In genomic region chr7:100156331-100157068, GRCh38 we compare ENCODE assay signal across 9 cellular contexts. TPM values are rescaled to one million over a fixed set of nuclear protein-coding genes. Genes with fewer than 3 reads are reported as not detected.
DNase-seq lines count a peak whose midpoint lies in the region; ATAC-seq and TF ChIP-seq lines count a peak whose summit lies in the region.
"Had no signal": no experiment of that assay in that cellular context is flagged by ENCODE, and none has a peak within 500 bp of the region (broad histone marks: within the 10 kb centered on the region; RNA-seq: fewer than 3 reads in every experiment).

No MANE protein-coding gene starts in this region.

- H3K4me3 ChIP-seq in BLaER1 treated with 17β-estradiol and CSF1 and Interleukin-3, amounts not matched to agents 10 nM and 100 nM = peak overlapping the region; percentile 80 to 100 (median 94); a peak in 19 of 20 replicates
- H3K4me3 ChIP-seq in mesodermal cell (ENCODE audit: extremely low read depth, insufficient read depth, low read length, poor library complexity, severe bottlenecking) (peak overlapping the region; percentile 88), gastrocnemius medialis (no peak overlapping the region)

- peaks cover 39 to 60% (median 50%) of the 10 kb centered on the region in 11 experiments for H4K20me1 ChIP-seq in BLaER1 treated with 17β-estradiol and CSF1 and Interleukin-3, amounts not matched to agents 10 nM and 100 nM

- intact Hi-C loops in gastrocnemius medialis (cut with DNase I; ENCODE audit: low total_unique reads) = no loop called here

- peaks cover 2% of the 10 kb centered on the region for H3K36me3 Mint-ChIP-seq in IgD-negative memory B cell
- H3K36me3 Mint-ChIP-seq in activated naive CD8-positive, alpha-beta T cell treated with anti-CD3 and anti-CD28 coated beads for 36 hours = peaks cover 18% of the 10 kb centered on the region

- WGBS in mesodermal cell (ENCODE audit: insufficient coverage in 2 of 2), 2 experiments = 86 to 92% methylated on average over 12 to 14 of the region's 16 CpGs

- no peak for TF ChIP-seq POLR2A in gastrocnemius medialis (IDR thresholded peaks at IDR 0.05)

- H3K4me1 ChIP-seq in BLaER1 treated with 17β-estradiol and CSF1 and Interleukin-3, amounts not matched to agents 10 nM and 100 nM = peaks cover 62 to 80% (median 71%) of the 10 kb centered on the region in 10 experiments
- H3K4me1 ChIP-seq in mesodermal cell (ENCODE audit: control insufficient read depth, insufficient read depth, low read length, poor library complexity, severe bottlenecking) = peaks cover 15% of the 10 kb centered on the region
- peaks cover 6 to 17% of the 10 kb centered on the region in 2 donors for H3K4me1 ChIP-seq in gastrocnemius medialis

- ATAC-seq in gastrocnemius medialis (no peak), HG02610 (IDR thresholded peaks at IDR 0.05; ENCODE audit: unreplicated experiment) (no peak)

- no peaks in the 10 kb centered on the region for H3K27me3 Mint-ChIP-seq in IgD-negative memory B cell
- H3K27me3 Mint-ChIP-seq in activated naive CD8-positive, alpha-beta T cell treated with anti-CD3 and anti-CD28 coated beads for 36 hours = no peaks in the 10 kb centered on the region

- peak overlapping the region; percentile 89 to 95 (median 93) for H3K27ac Mint-ChIP-seq in IgD-negative memory B cell
- peak overlapping the region; percentile 89 for H3K27ac Mint-ChIP-seq in activated naive CD8-positive, alpha-beta T cell treated with anti-CD3 and anti-CD28 coated beads for 36 hours

- no peaks in the 10 kb centered on the region for H3K9me3 Mint-ChIP-seq in IgD-negative memory B cell
- no peaks in the 10 kb centered on the region for H3K9me3 Mint-ChIP-seq in activated naive CD8-positive, alpha-beta T cell treated with anti-CD3 and anti-CD28 coated beads for 36 hours

- peak overlapping the region; percentile 87 to 98 (median 94) for H3K9ac ChIP-seq in BLaER1 treated with 17β-estradiol and CSF1 and Interleukin-3, amounts not matched to agents 10 nM and 100 nM

- TF ChIP-seq CTCF in gastrocnemius medialis (IDR thresholded peaks at IDR 0.05 in 4 of 5, conservative IDR thresholded peaks at IDR 0.05 in 1 of 5) = no peak

- H3K4me3 Mint-ChIP-seq in IgD-negative memory B cell = peak overlapping the region; percentile 79 to 93 (median 86)
- H3K4me3 Mint-ChIP-seq in activated naive CD8-positive, alpha-beta T cell treated with anti-CD3 and anti-CD28 coated beads for 36 hours = peak overlapping the region; percentile 76

- DNase-seq in activated naive CD8-positive, alpha-beta T cell treated with anti-CD3 and anti-CD28 coated beads for 36 hours = peak; percentile 58
- DNase-seq in gastrocnemius medialis (no peak), NCI-H345 (lab: John Stamatoyannopoulos, UW) (no peak), NCI-H2227 treated with DMSO at 0.1 percent for 48 hours (lab: John Stamatoyannopoulos, UW) (no peak)
- DNase-seq: nucleus accumbens had no signal

- H3K27ac ChIP-seq in BLaER1 treated with 17β-estradiol and CSF1 and Interleukin-3, amounts not matched to agents 10 nM and 100 nM = peak overlapping the region in 9 of 11 experiments; percentile 35 to 96 (median 92); a peak in 16 of 22 replicates
- no peak overlapping the region for H3K27ac ChIP-seq in mesodermal cell (ENCODE audit: low read depth, low read length, severe bottlenecking)
- no peak overlapping the region for H3K27ac ChIP-seq in gastrocnemius medialis

- H3K27me3 ChIP-seq in BLaER1 treated with 17β-estradiol and CSF1 and Interleukin-3, amounts not matched to agents 10 nM and 100 nM = no peaks in the 10 kb centered on the region
- H3K27me3 ChIP-seq in gastrocnemius medialis = no peaks in the 10 kb centered on the region

- H3K9me3 ChIP-seq in BLaER1 treated with 17β-estradiol and CSF1 and Interleukin-3, amounts not matched to agents 10 nM and 100 nM (replicated peaks in 1 of 11) = no peaks in the 10 kb centered on the region
- H3K9me3 ChIP-seq in mesodermal cell (ENCODE audit: control insufficient read depth, low read length) (no peaks in the 10 kb centered on the region), gastrocnemius medialis (no peaks in the 10 kb centered on the region)

- H3K36me3 ChIP-seq in BLaER1 treated with 17β-estradiol and CSF1 and Interleukin-3, amounts not matched to agents 10 nM and 100 nM = peaks cover 40 to 58% (median 51%) of the 10 kb centered on the region in 11 experiments
- H3K36me3 ChIP-seq in mesodermal cell (ENCODE audit: control insufficient read depth, insufficient read depth, low read length) = peaks cover 55% of the 10 kb centered on the region
- peaks cover 0 to 40% of the 10 kb centered on the region in 2 donors for H3K36me3 ChIP-seq in gastrocnemius medialis

- in situ Hi-C loops in gastrocnemius medialis (cut with MboI; ENCODE audit: low sequenced_read_pairs in 4 of 4) = loop anchor here in 1 of 4 donors (25.0 kb wide), 1 partner anchor 181 kb away; no protein-coding TSS in a partner anchor

- H3K4me1 Mint-ChIP-seq in IgD-negative memory B cell = peaks cover 28 to 36% (median 35%) of the 10 kb centered on the region in 3 donors
- H3K4me1 Mint-ChIP-seq in activated naive CD8-positive, alpha-beta T cell treated with anti-CD3 and anti-CD28 coated beads for 36 hours = peaks cover 44% of the 10 kb centered on the region

- peak overlapping the region; percentile 89 to 100 (median 97) for H3K4me2 ChIP-seq in BLaER1 treated with 17β-estradiol and CSF1 and Interleukin-3, amounts not matched to agents 10 nM and 100 nM

RNA-seq across cellular contexts. Expression of gene TRAPPC14, which starts 2.0 kb away (rescaled TPM):
- polyA plus RNA-seq in IgD-negative memory B cell = 6.3 TPM
- total RNA-seq in activated naive CD8-positive, alpha-beta T cell treated with anti-CD3 and anti-CD28 coated beads for 36 hours = 10 to 100 TPM; 17.0 to 20.0 TPM
- polyA plus RNA-seq in mesodermal cell (2013, experiment 1 of 2) = 16.4 TPM
- polyA plus RNA-seq in mesodermal cell (2013, experiment 2 of 2) = 13.6 TPM
- 1 to 10 TPM; 3.0 to 6.1 (median 4.2) TPM for total RNA-seq in gastrocnemius medialis

RNA-seq across cellular contexts. Expression of gene LAMTOR4, which starts 7.8 kb away (rescaled TPM):
- polyA plus RNA-seq in IgD-negative memory B cell = 443 TPM
- total RNA-seq in activated naive CD8-positive, alpha-beta T cell treated with anti-CD3 and anti-CD28 coated beads for 36 hours = 100 to 1,000 TPM; 101 to 104 TPM
- polyA plus RNA-seq in mesodermal cell (2013, experiment 1 of 2) = 141 TPM
- polyA plus RNA-seq in mesodermal cell (2013, experiment 2 of 2) = 121 TPM
- total RNA-seq in gastrocnemius medialis = 100 to 1,000 TPM in 3 of 4 donors, 10 to 100 TPM in 1; 97.6 to 141 (median 127) TPM

RNA-seq across cellular contexts. Expression of gene GAL3ST4, which starts 11.9 kb away (rescaled TPM):
- 0.38 TPM for polyA plus RNA-seq in IgD-negative memory B cell
- 1 to 10 TPM; 2.9 to 3.6 TPM for total RNA-seq in activated naive CD8-positive, alpha-beta T cell treated with anti-CD3 and anti-CD28 coated beads for 36 hours
- polyA plus RNA-seq in mesodermal cell (2013, experiment 1 of 2) = 6.9 TPM
- polyA plus RNA-seq in mesodermal cell (2013, experiment 2 of 2) = 6.1 TPM
- 1 to 10 TPM in 2 of 4 donors, under 1 TPM in 1, not detected in 1; 0.53 to 1.9 (median 1.6) TPM for total RNA-seq in gastrocnemius medialis

RNA-seq across cellular contexts. Expression of gene GPC2, which starts 20.7 kb away (rescaled TPM):
- 0.23 TPM for polyA plus RNA-seq in IgD-negative memory B cell
- 1 to 10 TPM; 3.6 to 3.9 TPM for total RNA-seq in activated naive CD8-positive, alpha-beta T cell treated with anti-CD3 and anti-CD28 coated beads for 36 hours
- polyA plus RNA-seq in mesodermal cell (2013, experiment 1 of 2) = 39.6 TPM
- 26.0 TPM for polyA plus RNA-seq in mesodermal cell (2013, experiment 2 of 2)
- total RNA-seq in gastrocnemius medialis = 1 to 10 TPM in 1 of 4 donors, not detected in 3; 4.0 TPM

RNA-seq across cellular contexts. Expression of gene STAG3, which starts 21.2 kb away (rescaled TPM):
- 61.5 TPM for polyA plus RNA-seq in IgD-negative memory B cell
- total RNA-seq in activated naive CD8-positive, alpha-beta T cell treated with anti-CD3 and anti-CD28 coated beads for 36 hours = 10 to 100 TPM; 21.1 to 21.4 TPM
- polyA plus RNA-seq in mesodermal cell (2013, experiment 1 of 2) = 1.1 TPM
- 0.81 TPM for polyA plus RNA-seq in mesodermal cell (2013, experiment 2 of 2)
- total RNA-seq in gastrocnemius medialis = 1 to 10 TPM in 1 of 4 donors, under 1 TPM in 1, not detected in 2; 0.13 to 5.5 TPM

Comparison
In these comparisons a context has a peak if more than half of its experiments do, and no peak if none do; other contexts are left out.
1. H3K27ac ChIP-seq: peak in BLaER1 treated with 17β-estradiol and CSF1 and Interleukin-3, amounts not matched to agents 10 nM and 100 nM (9 of 11); none in mesodermal cell (single experiment) and gastrocnemius medialis (0 of 4).
2. H3K4me3 ChIP-seq: peak in BLaER1 treated with 17β-estradiol and CSF1 and Interleukin-3, amounts not matched to agents 10 nM and 100 nM (10 of 10) and mesodermal cell (single experiment); none in gastrocnemius medialis (0 of 4).